10 cellular contexts compared by ENCODE assay signal in the genomic region with DNA sequence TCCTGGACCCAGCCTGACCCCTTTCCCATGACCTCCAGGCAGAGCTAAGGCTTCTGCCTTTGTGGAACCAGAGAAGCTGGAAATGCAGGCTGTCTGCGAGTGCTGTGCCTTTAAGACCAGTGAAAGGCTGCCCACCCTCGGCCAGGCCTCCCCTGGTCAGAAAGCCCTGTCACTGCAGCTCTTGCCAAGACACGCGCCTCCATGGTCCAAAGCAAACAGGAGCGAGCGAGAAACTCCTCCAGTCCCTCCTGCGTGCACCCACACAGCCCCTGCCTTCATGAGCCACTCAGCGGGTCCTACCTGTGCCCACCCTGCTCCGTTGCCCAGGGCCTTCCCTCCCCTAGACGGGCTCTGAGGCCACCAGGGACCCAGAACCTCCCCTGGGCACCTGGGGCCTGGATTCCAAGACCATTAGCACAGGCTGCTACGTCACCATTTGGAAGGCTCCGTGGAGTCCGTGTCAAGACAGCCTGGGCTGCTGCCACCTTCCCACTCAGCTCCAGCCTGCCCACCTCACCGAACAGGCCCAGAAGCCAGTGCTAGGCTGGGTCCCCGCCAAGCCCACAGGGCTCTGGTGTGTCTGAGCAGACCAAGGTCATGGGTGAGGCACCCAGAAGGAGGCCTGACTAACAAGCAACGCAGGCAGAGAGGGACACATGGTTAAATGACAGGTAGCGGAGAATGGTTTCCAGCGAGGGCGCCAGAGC.
DNase-seq lines count a peak whose midpoint lies in the region; ATAC-seq, FAIRE-seq and TF ChIP-seq lines count a peak whose summit lies in the region.
"Had no signal": no experiment of that assay in that cellular context is flagged by ENCODE, and none has a peak within 500 bp of the region (broad histone marks: within the 10 kb centered on the region; RNA-seq: fewer than 3 reads in every experiment).

No MANE protein-coding gene starts in this region.

- peaks cover 2% of the 10 kb centered on the region for H3K27me3 Mint-ChIP-seq in HFFc6 (ENCODE audit: insufficient read depth)

- TF ChIP-seq POLR2A in esophagus muscularis mucosa (IDR thresholded peaks at IDR 0.05; ENCODE audit: low read depth) (no peak), suprapubic skin (IDR thresholded peaks at IDR 0.05) (no peak)

- H3K9me3 ChIP-seq in esophagus muscularis mucosa (no peaks in the 10 kb centered on the region), lung (ENCODE audit: control insufficient read depth in 2 of 2, insufficient read depth in 1 of 2, low read length in 1 of 2) (no peaks in the 10 kb centered on the region), suprapubic skin (no peaks in the 10 kb centered on the region)

- intact Hi-C loops in esophagus muscularis mucosa (cut with DNase I) = no loop called here

- no peaks in the 10 kb centered on the region for H3K9me3 Mint-ChIP-seq in HFFc6

- H3K4me1 Mint-ChIP-seq in HFFc6 (ENCODE audit: low read depth) = peaks cover 82% of the 10 kb centered on the region

- peak overlapping the region; percentile 78 for H3K4me3 Mint-ChIP-seq in HFFc6

- H3K36me3 Mint-ChIP-seq in HFFc6 (ENCODE audit: low read depth) = peaks cover 50% of the 10 kb centered on the region

- peak overlapping the region in 2 of 4 donors; percentile 5 to 37 for H3K4me3 ChIP-seq in esophagus muscularis mucosa
- H3K4me3 ChIP-seq in lung = no peak overlapping the region
- no peak overlapping the region for H3K4me3 ChIP-seq in suprapubic skin

- H3K36me3 ChIP-seq in esophagus muscularis mucosa (peaks cover 0 to 5% (median 4%) of the 10 kb centered on the region in 4 donors), lung (ENCODE audit: control insufficient read depth in 2 of 2, insufficient read depth in 2 of 2, low read length in 2 of 2) (peaks cover 3 to 7% of the 10 kb centered on the region in 2 donors), suprapubic skin (no peaks in the 10 kb centered on the region)

- ATAC-seq in lung (ENCODE audit: insufficient read depth, low FRiP score) (no peak), GM21723 (IDR thresholded peaks at IDR 0.05; ENCODE audit: unreplicated experiment) (no peak), HG02885 (IDR thresholded peaks at IDR 0.05; ENCODE audit: poor library complexity, unreplicated experiment) (no peak)

- FAIRE-seq in urothelium cell line (lab: Jason Lieb, UNC) = no peak

- H3K27me3 ChIP-seq in esophagus muscularis mucosa (no peaks in the 10 kb centered on the region), lung (ENCODE audit: control insufficient read depth, insufficient read depth) (no peaks in the 10 kb centered on the region), suprapubic skin (no peaks in the 10 kb centered on the region)

- WGBS in esophagus muscularis mucosa = 30% methylated on average over 7 of the region's 19 CpGs
- 73 to 79% methylated on average over 19 of the region's 19 CpGs for WGBS in lung, 2 donors
- WGBS in suprapubic skin = 48% methylated on average over 8 of the region's 19 CpGs

- peak; percentile 92 for DNase-seq in HFFc6
- no peak for DNase-seq in esophagus muscularis mucosa (ENCODE audit: extremely low spot score)
- no peak for DNase-seq in lung (ENCODE audit: low spot score)
- no peak for DNase-seq in suprapubic skin (ENCODE audit: low spot score in 2 of 2)
- DNase-seq in NCI-H187 treated with DMSO at 0.1 percent for 48 hours (lab: John Stamatoyannopoulos, UW) = no peak
- DNase-seq in urothelium cell line (ENCODE audit: low spot score) = no peak
- DNase-seq: NCI-H2081, T-helper 1 cell had no signal

- no peak for TF ChIP-seq EP300 in esophagus muscularis mucosa (IDR thresholded peaks at IDR 0.05)
- TF ChIP-seq EP300 in suprapubic skin (IDR thresholded peaks at IDR 0.05) = no peak

- peak overlapping the region; percentile 83 to 86 (median 84) for H3K27ac ChIP-seq in esophagus muscularis mucosa (replicated peaks in 1 of 4)
- peak overlapping the region; percentile 48 to 63 for H3K27ac ChIP-seq in lung (ENCODE audit: low read depth in 1 of 2, low read length in 1 of 2)
- peak overlapping the region; percentile 43 for H3K27ac ChIP-seq in suprapubic skin

- no peak for TF ChIP-seq CTCF in HFFc6 (IDR thresholded peaks at IDR 0.05)
- no peak for TF ChIP-seq CTCF in esophagus muscularis mucosa (IDR thresholded peaks at IDR 0.05)
- TF ChIP-seq CTCF in lung (IDR thresholded peaks at IDR 0.05; ENCODE audit: control extremely low read depth, extremely low read depth) = no peak
- TF ChIP-seq CTCF in suprapubic skin (IDR thresholded peaks at IDR 0.05) = no peak

- H3K27ac Mint-ChIP-seq in HFFc6 = peak overlapping the region; percentile 92

- H3K4me1 ChIP-seq in esophagus muscularis mucosa (peaks cover 54 to 83% (median 78%) of the 10 kb centered on the region in 4 donors), lung (ENCODE audit: control insufficient read depth in 2 of 2, insufficient read depth in 2 of 2, low read length in 2 of 2) (peaks cover 9 to 14% of the 10 kb centered on the region in 2 donors), suprapubic skin (peaks cover 54% of the 10 kb centered on the region)
